ENCODE assay signal across 19 cellular contexts in genomic region chr2:186979439-186980116, GRCh38.
"Had no signal": no experiment of that assay in that cellular context is flagged by ENCODE, and none has a peak within 500 bp of the region (broad histone marks: within the 10 kb centered on the region; RNA-seq: fewer than 3 reads in every experiment).

No MANE protein-coding gene starts in this region.

- H3K27ac Mint-ChIP-seq: mesothelial cell of epicardium had no signal

- H3K4me3 Mint-ChIP-seq: mesothelial cell of epicardium had no signal

- H3K36me3 ChIP-seq: esophagus squamous epithelium, gastrocnemius medialis, heart right ventricle, left lung, lower lobe of right lung had no signal

- H3K27ac ChIP-seq: coronary artery, dorsolateral prefrontal cortex, gastrocnemius medialis, heart right ventricle, left lung, lower lobe of right lung had no signal

- H3K9me3 ChIP-seq: esophagus squamous epithelium, gastrocnemius medialis, heart right ventricle, lower lobe of right lung, mucosa of descending colon had no signal

- H3K4me1 Mint-ChIP-seq: mesothelial cell of epicardium had no signal

- H3K4me3 ChIP-seq: coronary artery, dorsolateral prefrontal cortex, esophagus squamous epithelium, gastrocnemius medialis, heart right ventricle, left lung, lower lobe of right lung, mucosa of descending colon had no signal

- DNase-seq: dermis blood vessel endothelial cell; dorsolateral prefrontal cortex; effector CD4-positive, alpha-beta T cell; effector memory CD4-positive, alpha-beta T cell; esophagus squamous epithelium; foreskin fibroblast; foreskin melanocyte; gastrocnemius medialis; glutamatergic neuron; heart right ventricle; hippocampal formation; left cardiac atrium; left lung; left ventricle myocardium superior; lower lobe of right lung; mesenchymal stem cell; mucosa of descending colon had no signal

- ATAC-seq: gastrocnemius medialis, heart right ventricle, left cardiac atrium, left lung, left ventricle myocardium superior, lower lobe of right lung, mucosa of descending colon had no signal

- H3K9me3 Mint-ChIP-seq: mesothelial cell of epicardium had no signal

- H3K36me3 Mint-ChIP-seq: mesothelial cell of epicardium had no signal

- H3K4me1 ChIP-seq: esophagus squamous epithelium, gastrocnemius medialis, heart right ventricle, left lung, lower lobe of right lung had no signal

- H3K27me3 ChIP-seq: dorsolateral prefrontal cortex, esophagus squamous epithelium, gastrocnemius medialis, heart right ventricle, left lung had no signal
